In genomic region chr11:76436020-76436419, GRCh38 we compare ENCODE assay signal across 21 cellular contexts.
"Had no signal": no experiment of that assay in that cellular context is flagged by ENCODE, and none has a peak within 500 bp of the region (broad histone marks: within the 10 kb centered on the region; RNA-seq: fewer than 3 reads in every experiment).

No MANE protein-coding gene starts in this region.

- H3K9me3 ChIP-seq: breast epithelium, colonic mucosa, esophagus muscularis mucosa, gastroesophageal sphincter, ovary, prostate gland, thyroid gland had no signal

- DNase-seq: activated CD4-positive, alpha-beta T cell treated with anti-CD3 and anti-CD28 coated beads, Interleukin-2, amount 50 U/mL, for 4 hours; activated naive CD8-positive, alpha-beta T cell treated with anti-CD3 and anti-CD28 coated beads for 36 hours; amniotic stem cell; colonic mucosa; dorsolateral prefrontal cortex; head of caudate nucleus; islet precursor cell; left cardiac atrium; midbrain; ovary; stimulated activated CD4-positive, alpha-beta T cell treated with anti-CD3 and anti-CD28 coated beads, Interleukin-4, amount 100 ng/mL, for 24 hours; substantia nigra; T-cell; thyroid gland had no signal

- ATAC-seq: activated CD4-positive, CD25-positive, alpha-beta regulatory T cell treated with anti-CD3 and anti-CD28 coated beads, Interleukin-2, amount 50 U/mL, for 24 hours; gastroesophageal sphincter; left cardiac atrium; natural killer cell treated with Interleukin-12 subunit alpha and Interleukin-12 subunit beta and Interleukin-15 and Interleukin-18, amount 100 ng/mL, for 72 hours; T-cell had no signal

- H3K27me3 ChIP-seq: breast epithelium, colonic mucosa, dorsolateral prefrontal cortex, esophagus muscularis mucosa, gastroesophageal sphincter, ovary, thyroid gland had no signal

- H3K36me3 ChIP-seq: breast epithelium, colonic mucosa, esophagus muscularis mucosa, gastroesophageal sphincter, ovary, prostate gland, thyroid gland had no signal

- H3K4me3 ChIP-seq: breast epithelium, colonic mucosa, dorsolateral prefrontal cortex, esophagus muscularis mucosa, gastroesophageal sphincter, ovary, prostate gland, thyroid gland had no signal

- H3K4me1 ChIP-seq: breast epithelium, colonic mucosa, esophagus muscularis mucosa, gastroesophageal sphincter, prostate gland, thyroid gland had no signal

- H3K27ac ChIP-seq: breast epithelium, colonic mucosa, dorsolateral prefrontal cortex, esophagus muscularis mucosa, gastroesophageal sphincter, ovary, prostate gland, thyroid gland, VCaP had no signal
